ENCODE assay signal across 8 cellular contexts in genomic region chr12:19131020-19131431, GRCh38. TPM values are rescaled to one million over a fixed set of nuclear protein-coding genes. Genes with fewer than 3 reads are reported as not detected.
DNase-seq lines count a peak whose midpoint lies in the region; ATAC-seq and TF ChIP-seq lines count a peak whose summit lies in the region.

No MANE protein-coding gene starts in this region.

- H3K36me3 ChIP-seq in GM23248 (ENCODE audit: low read depth), result no peaks in the 10 kb centered on the region; the same call in 1 of the 2 replicates
- peaks cover 3 to 20% of the 10 kb centered on the region in 2 experiments for H3K36me3 ChIP-seq in SK-N-SH (replicated peaks in 1 of 2; ENCODE audit: control insufficient read depth in 1 of 2, insufficient read depth in 2 of 2, low read length in 1 of 2)
- H3K36me3 ChIP-seq in mucosa of stomach (ENCODE audit: control insufficient read depth, insufficient read depth, low read length), result no peaks in the 10 kb centered on the region

- DNase-seq in AG08396 (ENCODE audit: low spot score) (peak; percentile 63), GM23248 (peak; percentile 70), SK-N-SH (peak; percentile 35), erythroblast (lab: John Stamatoyannopoulos, UW) (peak; percentile 49 to 52), foreskin melanocyte (no peak)
- no peak for DNase-seq in stimulated activated CD4-positive, alpha-beta T cell treated with anti-CD3 and anti-CD28 coated beads, Interleukin-4, amount 100 ng/mL, for 1 hour

- H3K4me2 ChIP-seq in GM23248 (ENCODE audit: unreplicated experiment) (peak overlapping the region; percentile 96), SK-N-SH (peak overlapping the region; percentile 91)

- H3K79me2 ChIP-seq in GM23248 (ENCODE audit: insufficient read depth) (peaks cover 47% of the 10 kb centered on the region), SK-N-SH (ENCODE audit: insufficient read depth) (peaks cover 46% of the 10 kb centered on the region)

- 1 to 4% methylated on average over 6 of the region's 6 CpGs for WGBS in GM23248 (ENCODE audit: low coverage in 1 of 2, low lambda C conversion rate in 2 of 2, missing lambda C conversion rate in 2 of 2), 2 experiments
- WGBS in SK-N-SH (ENCODE audit: low lambda C conversion rate), result 2% methylated on average over 6 of the region's 6 CpGs

- POLR2A ChIA-PET in SK-N-SH (lab: Yijun Ruan, JAX), result no interaction called here

- H3K4me1 ChIP-seq in GM23248 (ENCODE audit: insufficient read depth) (peaks cover 11% of the 10 kb centered on the region; the same call in 1 of the 2 replicates), SK-N-SH (ENCODE audit: control insufficient read depth in 1 of 2, insufficient read depth in 2 of 2, low read depth in 1 of 2, low read length in 1 of 2) (peaks cover 3 to 11% of the 10 kb centered on the region in 2 experiments; a peak in 2 of 4 replicates), mucosa of stomach (ENCODE audit: control insufficient read depth, insufficient read depth, low read length) (no peaks in the 10 kb centered on the region)

- H3K9me2 ChIP-seq in GM23248 (ENCODE audit: insufficient read depth), result no peaks in the 10 kb centered on the region
- H3K9me2 ChIP-seq in SK-N-SH, result no peaks in the 10 kb centered on the region

- peak overlapping the region; percentile 90 for H2AFZ ChIP-seq in GM23248
- H2AFZ ChIP-seq in SK-N-SH (ENCODE audit: low read depth), result peak overlapping the region; percentile 38

- H3K9ac ChIP-seq in GM23248 (peak overlapping the region; percentile 77), SK-N-SH (peak overlapping the region; percentile 68), mucosa of stomach (ENCODE audit: low read length) (peak overlapping the region; percentile 78)

- no peak for ATAC-seq in HG03565 (IDR thresholded peaks at IDR 0.05; ENCODE audit: unreplicated experiment)

- H4K20me1 ChIP-seq in GM23248 (ENCODE audit: insufficient read depth), result no peaks in the 10 kb centered on the region
- H4K20me1 ChIP-seq in SK-N-SH (ENCODE audit: insufficient read depth), result no peaks in the 10 kb centered on the region

- no peak for TF ChIP-seq CTCF in SK-N-SH (IDR thresholded peaks at IDR 0.05)

- TF ChIP-seq RAD21 in SK-N-SH (IDR thresholded peaks at IDR 0.05; ENCODE audit: low read length), result no peak

- H3F3A ChIP-seq in GM23248 (ENCODE audit: insufficient read depth) (peaks cover 42% of the 10 kb centered on the region), SK-N-SH (replicated peaks; ENCODE audit: insufficient read depth) (peaks cover 22% of the 10 kb centered on the region)

- in situ Hi-C loops in GM23248 (cut with MboI), result no loop called here

- H3K9me3 ChIP-seq in GM23248 (ENCODE audit: low read depth) (no peaks in the 10 kb centered on the region), SK-N-SH (0 out of 2 replicates have a peak, but pooled peaks cover 5% of the 10 kb centered on the region), mucosa of stomach (ENCODE audit: control insufficient read depth, low read length) (no peaks in the 10 kb centered on the region)

- H3K27me3 ChIP-seq in GM23248 (replicated peaks; ENCODE audit: insufficient read depth), result no peaks in the 10 kb centered on the region
- no peaks in the 10 kb centered on the region for H3K27me3 ChIP-seq in SK-N-SH (ENCODE audit: insufficient read depth)
- H3K27me3 ChIP-seq in mucosa of stomach (ENCODE audit: control insufficient read depth, insufficient read depth, low read length), result no peaks in the 10 kb centered on the region

- H3K4me3 ChIP-seq in GM23248 (peak overlapping the region; percentile 95), SK-N-SH (ENCODE audit: low read depth in 2 of 2, low read length in 1 of 2) (peak overlapping the region; percentile 78 to 91), mucosa of stomach (ENCODE audit: low read length) (peak overlapping the region; percentile 88)

- no peak for TF ChIP-seq EP300 in SK-N-SH (IDR thresholded peaks at IDR 0.05; ENCODE audit: borderline replicate concordance in 1 of 2, low read depth in 1 of 2, low read length in 1 of 2)

- CTCF ChIA-PET in SK-N-SH (lab: Yijun Ruan, JAX), result interaction anchor here (0.7 to 0.8 kb wide), 2 partner anchors 51 to 133 kb away, joined by 3 read pairs; no protein-coding TSS in a partner anchor

- peak overlapping the region; percentile 21 for H3K27ac ChIP-seq in GM23248
- H3K27ac ChIP-seq in SK-N-SH (ENCODE audit: low read depth in 2 of 2, low read length in 1 of 2), result peak overlapping the region; percentile 55 to 74

- TF ChIP-seq POLR2A in erythroblast (IDR thresholded peaks at IDR 0.05; ENCODE audit: low read length), result no peak

TF ChIP-seq in SK-N-SH, 30 proteins besides CTCF, POLR2A, EP300 and RAD21:
- TF ChIP-seq NRF1 (IDR thresholded peaks at IDR 0.05; ENCODE audit: low read depth, low read length) (no peak), SIN3A (IDR thresholded peaks at IDR 0.05; ENCODE audit: borderline replicate concordance, low read depth, low read length) (peak; percentile 28; the same call in 1 of the 2 replicates), JUND (IDR thresholded peaks at IDR 0.05) (no peak), USF2 (IDR thresholded peaks at IDR 0.05; ENCODE audit: borderline replicate concordance, low read depth, low read length) (no peak)

RNA-seq across cellular contexts. Expression of gene PLEKHA5, which starts 1.5 kb away (rescaled TPM):
- total RNA-seq in GM23248 (2014; rRNA removed; shearing (Covaris generic)), result 12.1 and 12.4 TPM in 2 replicates
- polyA plus RNA-seq in GM23248 (2016; fragmentation: Nextera tagmentation; extraction: Ambion mirVana) (9.1 and 10.0 TPM in 2 replicates), SK-N-SH (2012; rRNA removed) (6.7 and 7.1 TPM in 2 replicates)
- polyA plus RNA-seq in SK-N-SH (2012; cell fraction: cytosol; rRNA removed), result 8.3 and 10.9 TPM in 2 replicates
- 5.6 and 13.0 TPM in 2 replicates for polyA plus RNA-seq in SK-N-SH (2012; cell fraction: nucleus; rRNA removed)

Comparison
In these comparisons a context has a peak if more than half of its experiments do, and no peak if none do; other contexts are left out.
1. DNase-seq: peak in AG08396 (single experiment), GM23248 (single experiment), SK-N-SH (single experiment) and erythroblast (2 of 2); none in foreskin melanocyte (single experiment) and stimulated activated CD4-positive, alpha-beta T cell treated with anti-CD3 and anti-CD28 coated beads, Interleukin-4, amount 100 ng/mL, for 1 hour (single experiment).
2. Peak in every context shown above with its lines, with median percentiles within 50 percentile points of each other: H3K4me3 ChIP-seq and H3K9ac ChIP-seq.